20 cellular contexts compared by ENCODE assay signal in genomic region chr19:32063601-32064000, GRCh38.
"Had no signal": no experiment of that assay in that cellular context is flagged by ENCODE, and none has a peak within 500 bp of the region (broad histone marks: within the 10 kb centered on the region; RNA-seq: fewer than 3 reads in every experiment).

No MANE protein-coding gene starts in this region.

- DNase-seq: dorsolateral prefrontal cortex; effector CD4-positive, alpha-beta T cell; kidney; left colon; mucosa of descending colon; naive B cell; pancreas; sigmoid colon; spleen; stimulated activated CD4-positive, alpha-beta T cell treated with anti-CD3 and anti-CD28 coated beads, Interleukin-4, amount 100 ng/mL, for 4 hours; stimulated activated naive CD8-positive, alpha-beta T cell treated with anti-CD3 and anti-CD28 coated beads, Interleukin-15, Interleukin-2, amounts not matched to agents 100 U/mL and 50 U/mL, for 24 hours; substantia nigra; testis; tibial artery had no signal

- H3K36me3 ChIP-seq: neutrophil, pancreas, sigmoid colon, spleen, tibial artery had no signal

- ATAC-seq: left colon; mucosa of descending colon; natural killer cell treated with Interleukin-12 subunit alpha and Interleukin-12 subunit beta and Interleukin-15 and Interleukin-18, amount 100 ng/mL, for 72 hours; pancreas; stimulated activated memory B cell treated with anti-CD40 and anti-IgM and Interleukin-4, amounts not matched to agents 10 μg/mL and 1 μg/mL and 100 μg/mL, for 72 hours; stimulated activated naive CD8-positive, alpha-beta T cell treated with anti-CD3 and anti-CD28 coated beads, Interleukin-15, Interleukin-2, amounts not matched to agents 100 U/mL and 50 U/mL, for 24 hours had no signal

- H3K4me1 ChIP-seq: pancreas, spleen, testis, tibial artery had no signal

- H3K4me3 ChIP-seq: dorsolateral prefrontal cortex, hepatocyte, lung, mucosa of descending colon, pancreas, sigmoid colon, skin epidermis, spleen, testis, tibial artery had no signal

- H3K9me3 ChIP-seq: mucosa of descending colon, neutrophil, pancreas, sigmoid colon, testis, tibial artery had no signal

- H3K27ac ChIP-seq: dorsolateral prefrontal cortex, hepatocyte, neutrophil, pancreas, sigmoid colon, skin epidermis, spleen, testis, tibial artery had no signal

- H3K27me3 ChIP-seq: hepatocyte, neutrophil, testis had no signal
